In the genomic region with DNA sequence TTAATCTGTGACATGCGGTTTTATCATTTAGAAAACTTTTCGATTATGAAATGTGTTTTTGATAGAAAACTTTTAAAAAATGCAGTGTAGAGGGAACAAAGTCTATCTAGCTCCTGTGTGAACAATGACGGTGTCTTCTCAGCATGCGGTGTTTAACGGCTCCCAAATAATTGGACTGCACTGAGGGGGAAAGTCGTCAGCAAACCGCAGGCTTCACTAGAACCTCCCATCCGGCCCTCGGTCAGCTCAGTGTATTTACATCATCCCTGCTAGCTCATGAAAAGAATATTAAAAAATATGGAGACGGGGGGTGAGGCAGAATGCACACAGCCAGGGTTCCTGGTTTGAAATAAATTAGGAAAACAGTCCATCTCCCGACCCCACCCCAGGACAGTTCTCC, we compare ENCODE assay signal across 20 cellular contexts. TPM values are rescaled to one million over a fixed set of nuclear protein-coding genes. Genes with fewer than 3 reads are reported as not detected.
DNase-seq lines count a peak whose midpoint lies in the region; ATAC-seq, FAIRE-seq and TF ChIP-seq lines count a peak whose summit lies in the region.
"Had no signal": no experiment of that assay in that cellular context is flagged by ENCODE, and none has a peak within 500 bp of the region (broad histone marks: within the 10 kb centered on the region; RNA-seq: fewer than 3 reads in every experiment).

No MANE protein-coding gene starts in this region.

- DNase-seq in left ventricle myocardium inferior (no peak), left cardiac atrium (no peak), adipocyte (ENCODE audit: low read depth) (peak; percentile 25), kidney (peak; percentile 16)
- no peak for DNase-seq in activated CD4-positive, CD25-positive, alpha-beta regulatory T cell (lab: John Stamatoyannopoulos, UW)
- DNase-seq: activated CD4-positive, alpha-beta T cell treated with anti-CD3 and anti-CD28 coated beads for 1 hour; cerebellar nuclear complex; DMS53; left colon; naive thymus-derived CD4-positive, alpha-beta T cell; NCI-H524 treated with DMSO at 0.1 percent for 48 hours had no signal

- H3K9me3 ChIP-seq in left ventricle myocardium inferior (replicated peaks) (no peaks in the 10 kb centered on the region), adipocyte (ENCODE audit: control insufficient read depth, low read length) (no peaks in the 10 kb centered on the region), kidney (ENCODE audit: control insufficient read depth in 1 of 2, low read length in 2 of 2) (no peaks in the 10 kb centered on the region)
- H3K9me3 ChIP-seq: right lobe of liver, vagina had no signal

- no peak for FAIRE-seq in kidney (lab: Jason Lieb, UNC)
- FAIRE-seq: GM12891 had no signal

- ATAC-seq in left cardiac atrium, result no peak
- ATAC-seq in HG03159 (IDR thresholded peaks at IDR 0.05; ENCODE audit: unreplicated experiment), result no peak
- no peak for ATAC-seq in GM18520 (IDR thresholded peaks at IDR 0.05; ENCODE audit: unreplicated experiment)
- no peak for ATAC-seq in GM18511 (IDR thresholded peaks at IDR 0.05; ENCODE audit: unreplicated experiment)
- ATAC-seq: activated naive CD4-positive, alpha-beta T cell treated with anti-CD3 and anti-CD28 coated beads, Interleukin-2, amount 50 U/mL, for 72 hours; left colon; naive thymus-derived CD4-positive, alpha-beta T cell; Panc1; right lobe of liver; stimulated activated effector memory CD8-positive, alpha-beta T cell treated with anti-CD3 and anti-CD28 coated beads, Interleukin-12 subunit alpha, Interleukin-12 subunit beta, amount 100 ng/mL, for 72 hours had no signal

- intact Hi-C loops in left ventricle myocardium inferior (cut with micrococcal nuclease) (no loop called here), left cardiac atrium (cut with DNase I) (loop anchor here (5.0 to 10.0 kb wide), 3 partner anchors 33 to 111 kb away; no protein-coding TSS in a partner anchor), kidney (cut with DNase I) (no loop called here)

- peaks cover 54% of the 10 kb centered on the region for H3K4me1 ChIP-seq in left ventricle myocardium inferior
- H3K4me1 ChIP-seq in adipocyte (ENCODE audit: control insufficient read depth, insufficient read depth, low read length), result peaks cover 7% of the 10 kb centered on the region
- no peaks in the 10 kb centered on the region for H3K4me1 ChIP-seq in kidney (ENCODE audit: control insufficient read depth in 1 of 2, insufficient read depth in 1 of 2, low read depth in 1 of 2, low read length in 2 of 2)
- H3K4me1 ChIP-seq: right lobe of liver, vagina had no signal

- no peaks in the 10 kb centered on the region for H3K27me3 ChIP-seq in left ventricle myocardium inferior (ENCODE audit: low read depth)
- H3K27me3 ChIP-seq in adipocyte (replicated peaks; ENCODE audit: control insufficient read depth, insufficient read depth, low read length), result no peaks in the 10 kb centered on the region
- H3K27me3 ChIP-seq: right lobe of liver, vagina had no signal

- no peak overlapping the region for H3K9ac ChIP-seq in adipocyte (ENCODE audit: low read length)
- no peak overlapping the region for H3K9ac ChIP-seq in kidney (ENCODE audit: low read length in 2 of 2)

- peaks cover 48% of the 10 kb centered on the region for H3K36me3 ChIP-seq in left ventricle myocardium inferior
- H3K36me3 ChIP-seq in adipocyte (ENCODE audit: control insufficient read depth, insufficient read depth, low read length, severe bottlenecking), result peaks cover 35% of the 10 kb centered on the region
- H3K36me3 ChIP-seq in kidney (ENCODE audit: control insufficient read depth in 1 of 2, insufficient read depth in 2 of 2, low read length in 2 of 2), result peaks cover 5 to 34% of the 10 kb centered on the region in 2 donors

- H3K4me3 ChIP-seq in left ventricle myocardium inferior (peak overlapping the region; percentile 71), adipocyte (ENCODE audit: low read length) (no peak overlapping the region), kidney (ENCODE audit: low read length in 2 of 2) (no peak overlapping the region)
- H3K4me3 ChIP-seq: right lobe of liver, vagina had no signal

- H3K27ac ChIP-seq in left ventricle myocardium inferior (replicated peaks) (peak overlapping the region; percentile 89), kidney (ENCODE audit: low read depth in 2 of 2, low read length in 2 of 2) (no peak overlapping the region)
- H3K27ac ChIP-seq: right lobe of liver, vagina had no signal

- TF ChIP-seq CTCF in left ventricle myocardium inferior (IDR thresholded peaks at IDR 0.05; ENCODE audit: borderline replicate concordance) (no peak), kidney (IDR thresholded peaks at IDR 0.05; ENCODE audit: borderline replicate concordance, extremely low read depth, insufficient read depth) (no peak)

RNA-seq across cellular contexts. Expression of a gene that starts 0.7 kb away (rescaled TPM):
- total RNA-seq in left ventricle myocardium inferior, result 484 TPM
- 100 to 1,000 TPM; 241 to 245 TPM for total RNA-seq in left cardiac atrium
- total RNA-seq in kidney, result 1.5 TPM
- 1.1 TPM for polyA plus RNA-seq in kidney (ENCODE audit: insufficient read depth, low read depth, low replicate concordance)

RNA-seq across cellular contexts. Expression of a gene that starts 36.5 kb away (rescaled TPM):
- total RNA-seq in left ventricle myocardium inferior (196 TPM), left cardiac atrium (10 to 100 TPM; 81.1 to 94.3 TPM), kidney (19.5 TPM)
- 7.6 TPM for polyA plus RNA-seq in kidney (ENCODE audit: insufficient read depth, low read depth, low replicate concordance)

Comparison
In these comparisons a context has a peak if more than half of its experiments do, and no peak if none do; other contexts are left out.
1. intact Hi-C loops: an anchor here in left cardiac atrium (5.0 to 10.0 kb wide); none called in left ventricle myocardium inferior and kidney.
2. DNase-seq: peak in adipocyte (single experiment) and kidney (single experiment); none in left ventricle myocardium inferior (single experiment), left cardiac atrium (single experiment) and activated CD4-positive, CD25-positive, alpha-beta regulatory T cell (0 of 4).
3. RNA of a gene that starts 0.7 kb away (total RNA-seq): 484 TPM in left ventricle myocardium inferior (single experiment) and 241 to 245 TPM in left cardiac atrium; 1.5 TPM in kidney (single experiment); every median in the first group is over 10 times any median in the second.